Comparison of ENCODE assay signal across 25 cellular contexts in the genomic region with DNA sequence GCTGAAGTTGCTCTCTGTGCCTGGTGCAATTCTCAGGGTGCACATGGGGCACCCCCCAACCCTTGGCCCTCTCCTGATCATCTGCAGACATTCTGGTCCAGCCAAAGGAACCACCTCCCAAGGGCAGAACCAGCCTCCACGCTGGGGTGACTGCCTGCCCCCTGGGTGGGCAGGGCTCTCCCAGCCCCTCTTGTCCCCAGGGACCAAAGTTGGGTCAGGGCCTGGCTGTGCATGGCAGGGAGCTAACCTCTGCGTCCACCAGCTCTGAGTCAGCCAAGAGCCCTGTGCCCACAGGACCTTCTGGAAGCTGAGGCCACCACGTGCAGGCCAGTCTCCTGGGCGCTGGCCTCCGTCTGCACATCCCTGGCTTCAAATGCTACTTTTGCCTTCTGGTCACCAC.
"Had no signal": no experiment of that assay in that cellular context is flagged by ENCODE, and none has a peak within 500 bp of the region (broad histone marks: within the 10 kb centered on the region; RNA-seq: fewer than 3 reads in every experiment).

No MANE protein-coding gene starts in this region.

- H3K4me1 Mint-ChIP-seq: stimulated activated effector memory CD8-positive, alpha-beta T cell treated with anti-CD3 and anti-CD28 coated beads, Interleukin-12 subunit alpha, Interleukin-12 subunit beta, amount 100 ng/mL, for 72 hours had no signal

- H3K27me3 ChIP-seq: neutrophil, pancreas, tibial nerve, upper lobe of left lung had no signal

- H3K4me3 ChIP-seq: coronary artery, esophagus squamous epithelium, left ventricle myocardium inferior, lower lobe of right lung, pancreas, thoracic aorta, tibial nerve, upper lobe of left lung had no signal

- H3K36me3 ChIP-seq: esophagus squamous epithelium, left ventricle myocardium inferior, lower lobe of right lung, neutrophil, pancreas, thoracic aorta, tibial nerve, upper lobe of left lung had no signal

- H3K9me3 Mint-ChIP-seq: natural killer cell; stimulated activated effector memory CD8-positive, alpha-beta T cell treated with anti-CD3 and anti-CD28 coated beads, Interleukin-12 subunit alpha, Interleukin-12 subunit beta, amount 100 ng/mL, for 72 hours had no signal

- H3K9me3 ChIP-seq: esophagus squamous epithelium, left ventricle myocardium inferior, lower lobe of right lung, neutrophil, pancreas, thoracic aorta, tibial nerve, upper lobe of left lung had no signal

- H3K36me3 Mint-ChIP-seq: immature natural killer cell; natural killer cell; stimulated activated effector memory CD8-positive, alpha-beta T cell treated with anti-CD3 and anti-CD28 coated beads, Interleukin-12 subunit alpha, Interleukin-12 subunit beta, amount 100 ng/mL, for 72 hours had no signal

- DNase-seq: dermis blood vessel endothelial cell; effector memory CD4-positive, alpha-beta T cell; esophagus squamous epithelium; foreskin melanocyte; glutamatergic neuron; hypothalamus; immature natural killer cell; islet precursor cell; kidney glomerular epithelial cell; left colon; left ventricle myocardium inferior; lower lobe of right lung; natural killer cell; retina; stimulated activated CD4-positive, alpha-beta T cell treated with anti-CD3 and anti-CD28 coated beads, Interleukin-2, amount 100 ng/mL, for 24 hours; stimulated activated CD4-positive, alpha-beta T cell treated with anti-CD3 and anti-CD28 coated beads, Interleukin-4, amount 100 ng/mL, for 24 hours; stimulated activated naive CD8-positive, alpha-beta T cell treated with anti-CD3 and anti-CD28 coated beads, Interleukin-15, Interleukin-2, amounts not matched to agents 100 U/mL and 50 U/mL, for 24 hours had no signal

- H3K27ac ChIP-seq: left ventricle myocardium inferior, lower lobe of right lung, neutrophil, pancreas, thoracic aorta, tibial nerve, upper lobe of left lung had no signal

- H3K4me3 Mint-ChIP-seq: immature natural killer cell; natural killer cell; stimulated activated effector memory CD8-positive, alpha-beta T cell treated with anti-CD3 and anti-CD28 coated beads, Interleukin-12 subunit alpha, Interleukin-12 subunit beta, amount 100 ng/mL, for 72 hours had no signal

- ATAC-seq: left colon; lower lobe of right lung; natural killer cell; pancreas; sciatic nerve; stimulated activated naive CD8-positive, alpha-beta T cell treated with anti-CD3 and anti-CD28 coated beads, Interleukin-15, Interleukin-2, amounts not matched to agents 100 U/mL and 50 U/mL, for 24 hours had no signal

- H3K27ac Mint-ChIP-seq: immature natural killer cell; natural killer cell; stimulated activated effector memory CD8-positive, alpha-beta T cell treated with anti-CD3 and anti-CD28 coated beads, Interleukin-12 subunit alpha, Interleukin-12 subunit beta, amount 100 ng/mL, for 72 hours had no signal
